In genomic region chr20:49561806-49562205, GRCh38 we compare ENCODE assay signal across 2 cellular contexts.
TF ChIP-seq lines count a peak whose summit lies in the region.

No MANE protein-coding gene starts in this region.

TF ChIP-seq in HCT116, 20 proteins besides CTCF, POLR2A, EP300 and RAD21:
- TF ChIP-seq SP1 (IDR thresholded peaks at IDR 0.05; ENCODE audit: low read depth) (no peak), CBX3 (IDR thresholded peaks at IDR 0.05; ENCODE audit: low read depth) (no peak), ATF3 (IDR thresholded peaks at IDR 0.05) (no peak), SRF (IDR thresholded peaks at IDR 0.05; ENCODE audit: low read depth) (no peak), EGR1 (IDR thresholded peaks at IDR 0.05; ENCODE audit: low read depth) (no peak), POLR2AphosphoS5 (IDR thresholded peaks at IDR 0.05; ENCODE audit: low read depth, low read length) (no peak), EZH2phosphoT487 (IDR thresholded peaks at IDR 0.05; ENCODE audit: borderline replicate concordance) (no peak), YY1 (IDR thresholded peaks at IDR 0.05; ENCODE audit: extremely low read depth, insufficient replicate concordance, low read depth, low read length) (no peak), ZFX (IDR thresholded peaks at IDR 0.05) (no peak), FOSL1 (IDR thresholded peaks at IDR 0.05; ENCODE audit: low read depth) (no peak), EZH2 (IDR thresholded peaks at IDR 0.05) (no peak), ELF1 (IDR thresholded peaks at IDR 0.05; ENCODE audit: borderline replicate concordance, low read depth) (no peak), SIN3A (IDR thresholded peaks at IDR 0.05; ENCODE audit: low read depth) (no peak), ZNF274 (IDR thresholded peaks at IDR 0.05; ENCODE audit: low read depth, low read length) (no peak), JUND (IDR thresholded peaks at IDR 0.05) (no peak), TCF7L2 (IDR thresholded peaks at IDR 0.05; ENCODE audit: borderline replicate concordance, extremely low read depth, insufficient read depth, insufficient read length) (no peak), CEBPB (IDR thresholded peaks at IDR 0.05; ENCODE audit: low read depth) (no peak)
- TF ChIP-seq, protein P1, sequence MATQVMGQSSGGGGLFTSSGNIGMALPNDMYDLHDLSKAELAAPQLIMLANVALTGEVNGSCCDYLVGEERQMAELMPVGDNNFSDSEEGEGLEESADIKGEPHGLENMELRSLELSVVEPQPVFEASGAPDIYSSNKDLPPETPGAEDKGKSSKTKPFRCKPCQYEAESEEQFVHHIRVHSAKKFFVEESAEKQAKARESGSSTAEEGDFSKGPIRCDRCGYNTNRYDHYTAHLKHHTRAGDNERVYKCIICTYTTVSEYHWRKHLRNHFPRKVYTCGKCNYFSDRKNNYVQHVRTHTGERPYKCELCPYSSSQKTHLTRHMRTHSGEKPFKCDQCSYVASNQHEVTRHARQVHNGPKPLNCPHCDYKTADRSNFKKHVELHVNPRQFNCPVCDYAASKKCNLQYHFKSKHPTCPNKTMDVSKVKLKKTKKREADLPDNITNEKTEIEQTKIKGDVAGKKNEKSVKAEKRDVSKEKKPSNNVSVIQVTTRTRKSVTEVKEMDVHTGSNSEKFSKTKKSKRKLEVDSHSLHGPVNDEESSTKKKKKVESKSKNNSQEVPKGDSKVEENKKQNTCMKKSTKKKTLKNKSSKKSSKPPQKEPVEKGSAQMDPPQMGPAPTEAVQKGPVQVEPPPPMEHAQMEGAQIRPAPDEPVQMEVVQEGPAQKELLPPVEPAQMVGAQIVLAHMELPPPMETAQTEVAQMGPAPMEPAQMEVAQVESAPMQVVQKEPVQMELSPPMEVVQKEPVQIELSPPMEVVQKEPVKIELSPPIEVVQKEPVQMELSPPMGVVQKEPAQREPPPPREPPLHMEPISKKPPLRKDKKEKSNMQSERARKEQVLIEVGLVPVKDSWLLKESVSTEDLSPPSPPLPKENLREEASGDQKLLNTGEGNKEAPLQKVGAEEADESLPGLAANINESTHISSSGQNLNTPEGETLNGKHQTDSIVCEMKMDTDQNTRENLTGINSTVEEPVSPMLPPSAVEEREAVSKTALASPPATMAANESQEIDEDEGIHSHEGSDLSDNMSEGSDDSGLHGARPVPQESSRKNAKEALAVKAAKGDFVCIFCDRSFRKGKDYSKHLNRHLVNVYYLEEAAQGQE (IDR thresholded peaks at IDR 0.05; ENCODE audit: low read depth) = no peak
- TF ChIP-seq, protein P2, sequence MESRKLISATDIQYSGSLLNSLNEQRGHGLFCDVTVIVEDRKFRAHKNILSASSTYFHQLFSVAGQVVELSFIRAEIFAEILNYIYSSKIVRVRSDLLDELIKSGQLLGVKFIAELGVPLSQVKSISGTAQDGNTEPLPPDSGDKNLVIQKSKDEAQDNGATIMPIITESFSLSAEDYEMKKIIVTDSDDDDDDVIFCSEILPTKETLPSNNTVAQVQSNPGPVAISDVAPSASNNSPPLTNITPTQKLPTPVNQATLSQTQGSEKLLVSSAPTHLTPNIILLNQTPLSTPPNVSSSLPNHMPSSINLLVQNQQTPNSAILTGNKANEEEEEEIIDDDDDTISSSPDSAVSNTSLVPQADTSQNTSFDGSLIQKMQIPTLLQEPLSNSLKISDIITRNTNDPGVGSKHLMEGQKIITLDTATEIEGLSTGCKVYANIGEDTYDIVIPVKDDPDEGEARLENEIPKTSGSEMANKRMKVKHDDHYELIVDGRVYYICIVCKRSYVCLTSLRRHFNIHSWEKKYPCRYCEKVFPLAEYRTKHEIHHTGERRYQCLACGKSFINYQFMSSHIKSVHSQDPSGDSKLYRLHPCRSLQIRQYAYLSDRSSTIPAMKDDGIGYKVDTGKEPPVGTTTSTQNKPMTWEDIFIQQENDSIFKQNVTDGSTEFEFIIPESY (IDR thresholded peaks at IDR 0.05; ENCODE audit: extremely low read depth, insufficient replicate concordance, low read length) = no peak
- TF ChIP-seq, protein P3, sequence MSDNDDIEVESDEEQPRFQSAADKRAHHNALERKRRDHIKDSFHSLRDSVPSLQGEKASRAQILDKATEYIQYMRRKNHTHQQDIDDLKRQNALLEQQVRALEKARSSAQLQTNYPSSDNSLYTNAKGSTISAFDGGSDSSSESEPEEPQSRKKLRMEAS (IDR thresholded peaks at IDR 0.05) = no peak
TF ChIP-seq in HCT116: peak in this region for 0.

TF ChIP-seq in K562, 482 proteins besides CTCF, POLR2A, EP300 and RAD21 (continued from another document):
- TF ChIP-seq CCNT2 (IDR thresholded peaks at IDR 0.05; ENCODE audit: borderline replicate concordance, extremely low read depth, insufficient read length, low read depth, low read length) (no peak), ZNF507 (tag; conservative IDR thresholded peaks at IDR 0.05) (no peak), PRMT5 (CRISPR knock-in tag; IDR thresholded peaks at IDR 0.05) (no peak), TARDBP (IDR thresholded peaks at IDR 0.05) (no peak), RBM25 (IDR thresholded peaks at IDR 0.05; ENCODE audit: low read depth, low read length, severe bottlenecking) (peak; percentile 74), DACH1 (IDR thresholded peaks at IDR 0.05; ENCODE audit: partially characterized antibody) (no peak), ADNP (tag; IDR thresholded peaks at IDR 0.05) (peak; percentile 40; the same call in 1 of the 2 replicates), RBM39 (optimal IDR thresholded peaks at IDR 0.05; ENCODE audit: low read depth, low read length) (no peak), SUPT5H (IDR thresholded peaks at IDR 0.05) (no peak), KDM1A (IDR thresholded peaks at IDR 0.05) (peak in 1 of 2 experiments; percentile 44; a peak in 1 of 4 replicates), ZNF408 (CRISPR knock-in tag; IDR thresholded peaks at IDR 0.05; ENCODE audit: low read depth) (no peak), ZEB2 (IDR thresholded peaks at IDR 0.05) (no peak), BCOR (IDR thresholded peaks at IDR 0.05) (peak; percentile 44; the same call in 1 of the 2 replicates), POLR2AphosphoS2 (IDR thresholded peaks at IDR 0.05; ENCODE audit: low read length) (no peak), MAFK (IDR thresholded peaks at IDR 0.05; ENCODE audit: low read length) (no peak), RUNX1 (IDR thresholded peaks at IDR 0.05; ENCODE audit: low read depth) (no peak), ZNF764 (CRISPR knock-in tag; IDR thresholded peaks at IDR 0.05; ENCODE audit: low read depth) (no peak)
- TF ChIP-seq, protein P4, sequence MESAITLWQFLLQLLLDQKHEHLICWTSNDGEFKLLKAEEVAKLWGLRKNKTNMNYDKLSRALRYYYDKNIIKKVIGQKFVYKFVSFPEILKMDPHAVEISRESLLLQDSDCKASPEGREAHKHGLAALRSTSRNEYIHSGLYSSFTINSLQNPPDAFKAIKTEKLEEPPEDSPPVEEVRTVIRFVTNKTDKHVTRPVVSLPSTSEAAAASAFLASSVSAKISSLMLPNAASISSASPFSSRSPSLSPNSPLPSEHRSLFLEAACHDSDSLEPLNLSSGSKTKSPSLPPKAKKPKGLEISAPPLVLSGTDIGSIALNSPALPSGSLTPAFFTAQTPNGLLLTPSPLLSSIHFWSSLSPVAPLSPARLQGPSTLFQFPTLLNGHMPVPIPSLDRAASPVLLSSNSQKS (CRISPR knock-in tag; IDR thresholded peaks at IDR 0.05) = no peak
